In the genomic region with DNA sequence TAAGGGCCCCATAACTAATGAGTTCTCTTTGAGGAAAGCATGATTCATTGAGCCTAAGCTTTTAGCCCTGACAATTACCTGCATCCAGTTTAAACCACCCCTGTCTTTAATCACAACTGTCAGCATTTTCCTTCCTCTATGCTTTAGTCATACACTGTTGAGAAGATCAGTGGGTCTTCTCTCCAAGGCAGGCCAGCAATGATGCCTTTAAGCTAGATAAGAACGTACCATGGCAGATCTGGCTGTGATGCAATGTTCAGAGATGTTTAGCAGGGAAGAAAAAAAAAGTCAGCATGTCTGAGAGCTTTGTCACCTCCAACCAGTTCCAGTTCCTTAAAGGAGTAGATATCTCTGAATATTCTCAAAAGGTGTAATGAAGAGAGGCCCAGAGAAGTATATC, we compare ENCODE assay signal across 13 cellular contexts.
A peak's percentile ranks its signal among the peaks of the same experiment; 100 is the strongest.
DNase-seq lines count a peak whose midpoint lies in the region; ATAC-seq and TF ChIP-seq lines count a peak whose summit lies in the region.
"Had no signal": no experiment of that assay in that cellular context is flagged by ENCODE, and none has a peak within 500 bp of the region (broad histone marks: within the 10 kb centered on the region; RNA-seq: fewer than 3 reads in every experiment).

No MANE protein-coding gene starts in this region.

- H3K27ac ChIP-seq in right lobe of liver: peak overlapping the region; percentile 47 to 84 (median 76)
- H3K27ac ChIP-seq: upper lobe of right lung, VCaP had no signal

- H3K27ac Mint-ChIP-seq in activated naive CD8-positive, alpha-beta T cell: peak overlapping the region; percentile 90
- H3K27ac Mint-ChIP-seq: IgD-negative memory B cell had no signal

- ATAC-seq in right lobe of liver (peak in 3 of 4 donors; percentile 3 to 25 (median 4)), HG03342 (IDR thresholded peaks at IDR 0.05; ENCODE audit: unreplicated experiment) (no peak), HG02642 (IDR thresholded peaks at IDR 0.05; ENCODE audit: poor library complexity, unreplicated experiment) (no peak)
- ATAC-seq: HCT116 had no signal

- H3K9me3 Mint-ChIP-seq in activated naive CD8-positive, alpha-beta T cell (ENCODE audit: low read depth): no peaks in the 10 kb centered on the region

- no peaks in the 10 kb centered on the region for H3K27me3 Mint-ChIP-seq in activated naive CD8-positive, alpha-beta T cell
- H3K27me3 Mint-ChIP-seq: IgD-negative memory B cell had no signal

- H3K4me1 ChIP-seq in right lobe of liver: peaks cover 0 to 30% (median 10%) of the 10 kb centered on the region in 4 donors

- H3K4me3 ChIP-seq in right lobe of liver: no peak overlapping the region
- H3K4me3 ChIP-seq: upper lobe of right lung had no signal

- peaks cover 71% of the 10 kb centered on the region for H3K4me1 Mint-ChIP-seq in activated naive CD8-positive, alpha-beta T cell (ENCODE audit: low read depth)

- no peak for TF ChIP-seq RAD21 in Ishikawa (IDR thresholded peaks at IDR 0.05; ENCODE audit: low read depth)

- no peaks in the 10 kb centered on the region for H3K27me3 ChIP-seq in right lobe of liver
- H3K27me3 ChIP-seq: upper lobe of right lung had no signal

- intact Hi-C loops in right lobe of liver (cut with DNase I): no loop called here

- no peak for TF ChIP-seq CTCF in right lobe of liver (IDR thresholded peaks at IDR 0.05)

- 18% methylated on average over 1 of the region's 1 CpG for WGBS in right lobe of liver (ENCODE audit: insufficient coverage, low coverage, low lambda C conversion rate, missing lambda C conversion rate)

- no peak for TF ChIP-seq EP300 in Ishikawa (IDR thresholded peaks at IDR 0.05; ENCODE audit: borderline replicate concordance)

- no peak for TF ChIP-seq POLR2A in right lobe of liver (IDR thresholded peaks at IDR 0.05)

- H3K4me3 Mint-ChIP-seq in activated naive CD8-positive, alpha-beta T cell: peak overlapping the region; percentile 39
- H3K4me3 Mint-ChIP-seq: IgD-negative memory B cell had no signal

- H3K9me3 ChIP-seq in right lobe of liver: no peaks in the 10 kb centered on the region
- H3K9me3 ChIP-seq: upper lobe of right lung had no signal

- DNase-seq in NCI-H1417 (lab: John Stamatoyannopoulos, UW): peak in 2 of 3 experiments; percentile 50 to 76
- DNase-seq in NCI-H1417 treated with DMSO at 0.1 percent for 48 hours (lab: John Stamatoyannopoulos, UW): no peak
- DNase-seq in right lobe of liver: no peak
- DNase-seq in AML-193 (lab: John Stamatoyannopoulos, UW): no peak
- DNase-seq: activated effector memory CD4-positive, alpha-beta T cell treated with Interleukin-2 at 50 U/mL for 16 hours; upper lobe of right lung had no signal

- no peaks in the 10 kb centered on the region for H3K36me3 ChIP-seq in right lobe of liver
- H3K36me3 ChIP-seq: upper lobe of right lung had no signal

- H3K36me3 Mint-ChIP-seq in activated naive CD8-positive, alpha-beta T cell: peaks cover 5% of the 10 kb centered on the region
- H3K36me3 Mint-ChIP-seq: IgD-negative memory B cell had no signal

TF ChIP-seq in Ishikawa, 13 proteins besides CTCF, POLR2A, EP300 and RAD21:
- no peak for TF ChIP-seq CREB1 (IDR thresholded peaks at IDR 0.05; ENCODE audit: low read depth)
- TF ChIP-seq, protein P1, sequence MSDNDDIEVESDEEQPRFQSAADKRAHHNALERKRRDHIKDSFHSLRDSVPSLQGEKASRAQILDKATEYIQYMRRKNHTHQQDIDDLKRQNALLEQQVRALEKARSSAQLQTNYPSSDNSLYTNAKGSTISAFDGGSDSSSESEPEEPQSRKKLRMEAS (IDR thresholded peaks at IDR 0.05): 0 out of 2 replicates have a peak, but pooled peaks have one; percentile 22
- TF ChIP-seq CEBPB (IDR thresholded peaks at IDR 0.05): peak; percentile 75

Comparison
In these comparisons a context has a peak if more than half of its experiments do, and no peak if none do; other contexts are left out.
1. DNase-seq: peak in NCI-H1417 (2 of 3); none in NCI-H1417 treated with DMSO at 0.1 percent for 48 hours (single experiment), right lobe of liver (0 of 3) and AML-193 (0 of 2).
2. ATAC-seq: peak in right lobe of liver (3 of 4); none in HG03342 (single experiment) and HG02642 (single experiment).